14 cellular contexts compared by ENCODE assay signal in the genomic region with DNA sequence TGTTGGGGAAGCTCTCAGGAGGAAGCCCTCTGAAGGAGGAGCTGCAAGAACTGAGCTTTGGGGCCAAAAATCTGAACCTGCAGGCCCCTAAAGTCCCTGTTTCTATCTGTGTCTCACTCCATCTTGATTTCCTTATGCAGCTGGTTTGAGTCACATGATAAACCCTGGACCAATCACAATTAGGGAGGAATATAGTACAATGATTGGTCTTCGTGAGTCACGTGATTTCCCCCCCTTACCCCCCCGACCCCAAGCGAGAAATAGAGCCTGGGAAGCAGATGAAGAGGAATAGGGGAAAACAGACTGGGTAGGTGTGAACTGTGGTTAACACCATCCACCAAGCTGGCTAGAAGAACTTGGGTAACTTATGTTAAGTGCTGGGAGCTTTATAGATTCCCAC. TPM values are rescaled to one million over a fixed set of nuclear protein-coding genes. Genes with fewer than 3 reads are reported as not detected.
DNase-seq lines count a peak whose midpoint lies in the region; ATAC-seq and TF ChIP-seq lines count a peak whose summit lies in the region.
"Had no signal": no experiment of that assay in that cellular context is flagged by ENCODE, and none has a peak within 500 bp of the region (broad histone marks: within the 10 kb centered on the region; RNA-seq: fewer than 3 reads in every experiment).

No MANE protein-coding gene starts in this region.

- POLR2A ChIA-PET in Caco-2 (lab: Charles Lee) = interaction anchor here (0.5 kb wide), 1 partner anchor 291 kb away, joined by 4 read pairs; no protein-coding TSS in a partner anchor
- POLR2A ChIA-PET in HCT116 (lab: Charles Lee) = interaction anchor here (0.6 kb wide), 1 partner anchor 12 kb away, joined by 3 read pairs; no protein-coding TSS in a partner anchor
- POLR2A ChIA-PET in OCI-LY7 (lab: Charles Lee) = interaction anchor here (0.6 to 0.7 kb wide), 2 partner anchors 9 to 56 kb away, joined by 3 to 5 read pairs; no protein-coding TSS in a partner anchor

- H3K9me3 Mint-ChIP-seq in Caco-2 (ENCODE audit: unreplicated experiment) = no peaks in the 10 kb centered on the region
- H3K9me3 Mint-ChIP-seq: nephron had no signal

- H3K79me2 ChIP-seq in HCT116 (ENCODE audit: insufficient read depth, low read length) (no peaks in the 10 kb centered on the region), OCI-LY7 (ENCODE audit: insufficient read depth, low read depth, low read length) (no peaks in the 10 kb centered on the region), hepatocyte (no peaks in the 10 kb centered on the region)

- H3K4me3 ChIP-seq in Caco-2 (ENCODE audit: low read depth, low read length) (no peak overlapping the region), HCT116 (replicated peaks in 1 of 2; ENCODE audit: low read depth in 1 of 2, low read length in 2 of 2) (peak overlapping the region in 1 of 2 experiments; percentile 12; a peak in 1 of 4 replicates), OCI-LY7 (ENCODE audit: low read depth, low read length, poor library complexity, severe bottlenecking) (no peak overlapping the region), hepatocyte (no peak overlapping the region)
- H3K4me3 ChIP-seq: thoracic aorta had no signal

- BruUV-seq in Caco-2 (replicated peaks; lab: Mats Ljungman, UMichigan) = no TSS peak
- BruUV-seq in HCT116 (replicated peaks; lab: Mats Ljungman, UMichigan) = no TSS peak
- BruUV-seq in OCI-LY7 (replicated peaks; lab: Mats Ljungman, UMichigan) = no TSS peak

- RAD21 ChIA-PET in HCT116 (lab: Charles Lee; ENCODE audit: low non-redundant PET in 1 of 2, low total read pairs in 2 of 2, uncharacterized antibody in 2 of 2, unreplicated experiment in 2 of 2) = no interaction called here

- H3K9ac ChIP-seq in HCT116 (ENCODE audit: low read length) = no peak overlapping the region

- H3K27ac ChIP-seq in HCT116 (ENCODE audit: low read depth, low read length) = no peak overlapping the region
- H3K27ac ChIP-seq in OCI-LY7 (ENCODE audit: low read depth, low read length, poor library complexity, severe bottlenecking) = no peak overlapping the region
- no peak overlapping the region for H3K27ac ChIP-seq in hepatocyte
- H3K27ac ChIP-seq: thoracic aorta, VCaP had no signal

- intact Hi-C loops in Caco-2 (cut with micrococcal nuclease; ENCODE audit: unreplicated experiment) = no loop called here
- intact Hi-C loops in HCT116 (cut with micrococcal nuclease) = no loop called here
- intact Hi-C loops in OCI-LY7 (cut with micrococcal nuclease; ENCODE audit: unreplicated experiment) = no loop called here
- intact Hi-C loops in Right ventricle myocardium superior (cut with DNase I) = no loop called here

- H3K27me3 Mint-ChIP-seq in Caco-2 (ENCODE audit: insufficient read depth, unreplicated experiment) = no peaks in the 10 kb centered on the region

- no peak for TF ChIP-seq RAD21 in HCT116 (IDR thresholded peaks at IDR 0.05; ENCODE audit: low read depth)

- CTCF ChIA-PET in Caco-2 (lab: Charles Lee) = no interaction called here
- CTCF ChIA-PET in HCT116 (lab: Charles Lee) = interaction anchor here (0.8 kb wide), 1 partner anchor 44 kb away, joined by 3 read pairs; no protein-coding TSS in a partner anchor
- CTCF ChIA-PET in OCI-LY7 (lab: Charles Lee; ENCODE audit: unreplicated experiment) = no interaction called here

- peaks cover 16% of the 10 kb centered on the region for H3K36me3 Mint-ChIP-seq in Caco-2 (ENCODE audit: insufficient read depth, unreplicated experiment)

- 88% methylated on average over 4 of the region's 4 CpGs for WGBS in hepatocyte (ENCODE audit: low lambda C conversion rate, missing lambda C conversion rate)

- no peaks in the 10 kb centered on the region for H3K36me3 ChIP-seq in Caco-2 (ENCODE audit: control insufficient read depth, insufficient read depth, low read length)
- no peaks in the 10 kb centered on the region for H3K36me3 ChIP-seq in HCT116 (ENCODE audit: control insufficient read depth in 1 of 2, insufficient read depth in 2 of 2, low read length in 2 of 2)
- no peaks in the 10 kb centered on the region for H3K36me3 ChIP-seq in OCI-LY7 (ENCODE audit: insufficient read depth, low read length)
- no peaks in the 10 kb centered on the region for H3K36me3 ChIP-seq in hepatocyte (replicated peaks; ENCODE audit: insufficient read depth, low read depth)
- H3K36me3 ChIP-seq: thoracic aorta had no signal

- H3K4me1 Mint-ChIP-seq in Caco-2 (ENCODE audit: low read depth, unreplicated experiment) = peaks cover 9% of the 10 kb centered on the region

- H3K4me1 ChIP-seq in Caco-2 (peaks cover 8% of the 10 kb centered on the region), HCT116 (ENCODE audit: control insufficient read depth in 1 of 2, insufficient read depth in 2 of 2, low read length in 2 of 2) (peaks cover 0 to 4% of the 10 kb centered on the region in 2 experiments; a peak in 1 of 4 replicates), OCI-LY7 (ENCODE audit: insufficient read depth, low read length, poor library complexity, severe bottlenecking) (no peaks in the 10 kb centered on the region), hepatocyte (ENCODE audit: insufficient read depth) (peaks cover under 1% of the 10 kb centered on the region)

- peak overlapping the region; percentile 19 for H3K4me3 Mint-ChIP-seq in Caco-2 (ENCODE audit: unreplicated experiment)
- H3K4me3 Mint-ChIP-seq: nephron had no signal

- H3K4me2 ChIP-seq in HCT116 (ENCODE audit: low read length) (peak overlapping the region; percentile 39; the same call in 1 of the 2 replicates), OCI-LY7 (ENCODE audit: low read length) (no peak overlapping the region), hepatocyte (no peak overlapping the region)

- H3K9me3 ChIP-seq in Caco-2 (no peaks in the 10 kb centered on the region), HCT116 (ENCODE audit: control insufficient read depth in 1 of 2, insufficient read depth in 1 of 2, low read depth in 1 of 2, low read length in 2 of 2) (no peaks in the 10 kb centered on the region), OCI-LY7 (ENCODE audit: low read length) (no peaks in the 10 kb centered on the region), hepatocyte (ENCODE audit: low read depth) (no peaks in the 10 kb centered on the region)
- H3K9me3 ChIP-seq: thoracic aorta had no signal

- peak; percentile 72 for ATAC-seq in HCT116
- ATAC-seq in Right ventricle myocardium superior (ENCODE audit: poor library complexity) = no peak
- ATAC-seq: left lobe of liver had no signal

- peak overlapping the region; percentile 50 for H3K27ac Mint-ChIP-seq in Caco-2 (ENCODE audit: unreplicated experiment)
- H3K27ac Mint-ChIP-seq: nephron had no signal

- TF ChIP-seq POLR2A in HCT116 (IDR thresholded peaks at IDR 0.05; ENCODE audit: borderline replicate concordance, extremely low read depth, insufficient read depth, insufficient read length) = no peak

- DNase-seq in Caco-2 (peak in 1 of 2 experiments; percentile 47), HCT116 (ENCODE audit: low read depth, low spot score) (peak; percentile 32), OCI-LY7 (ENCODE audit: low spot score) (peak; percentile 31), dermis blood vessel endothelial cell (peak; percentile 7), hepatocyte (ENCODE audit: low spot score) (no peak), KG1 (lab: John Stamatoyannopoulos, UW) (no peak), SHP77 (lab: John Stamatoyannopoulos, UW) (no peak), Right ventricle myocardium superior (no peak)
- DNase-seq: anterior cingulate cortex, NCI-H1417 had no signal

- H3K9me2 ChIP-seq in HCT116 (ENCODE audit: insufficient read depth) (no peaks in the 10 kb centered on the region), OCI-LY7 (ENCODE audit: insufficient read depth, low read length) (no peaks in the 10 kb centered on the region), hepatocyte (replicated peaks; ENCODE audit: insufficient read depth) (no peaks in the 10 kb centered on the region)

- H2AFZ ChIP-seq in HCT116 (ENCODE audit: low read depth, low read length, poor library complexity, severe bottlenecking) (peak overlapping the region; percentile 3), OCI-LY7 (ENCODE audit: low read length) (peak overlapping the region; percentile 67; the same call in 1 of the 2 replicates), hepatocyte (no peak overlapping the region)

- no peaks in the 10 kb centered on the region for H4K20me1 ChIP-seq in HCT116 (ENCODE audit: insufficient read depth)
- no peaks in the 10 kb centered on the region for H4K20me1 ChIP-seq in OCI-LY7 (ENCODE audit: insufficient read depth, low read length)
- no peaks in the 10 kb centered on the region for H4K20me1 ChIP-seq in hepatocyte (ENCODE audit: insufficient read depth, poor library complexity, severe bottlenecking)

- no peak for TF ChIP-seq CTCF in Caco-2 (IDR thresholded peaks at IDR 0.05; ENCODE audit: insufficient read depth in 1 of 2, low read depth in 1 of 2, low read length in 1 of 2, severe bottlenecking in 1 of 2, unreplicated experiment in 1 of 2)
- no peak for TF ChIP-seq CTCF in HCT116 (IDR thresholded peaks at IDR 0.05 in 2 of 3, conservative IDR thresholded peaks at IDR 0.05 in 1 of 3; ENCODE audit: borderline replicate concordance in 1 of 3, insufficient read depth in 1 of 3, low read depth in 2 of 3, low read length in 2 of 3)
- TF ChIP-seq CTCF in OCI-LY7 (conservative IDR thresholded peaks at IDR 0.05; ENCODE audit: low read length) = no peak
- no peak for TF ChIP-seq CTCF in hepatocyte (IDR thresholded peaks at IDR 0.05; ENCODE audit: poor library complexity)

- no peaks in the 10 kb centered on the region for H3K27me3 ChIP-seq in Caco-2 (replicated peaks; ENCODE audit: control insufficient read depth, insufficient read depth, low read length)
- H3K27me3 ChIP-seq in HCT116 (ENCODE audit: insufficient read depth, low read length) = no peaks in the 10 kb centered on the region
- H3K27me3 ChIP-seq in hepatocyte = no peaks in the 10 kb centered on the region

TF ChIP-seq in HCT116, 20 proteins besides CTCF, POLR2A, EP300 and RAD21 (continues in another document):
- TF ChIP-seq EZH2phosphoT487 (IDR thresholded peaks at IDR 0.05; ENCODE audit: borderline replicate concordance) = no peak
- no peak for TF ChIP-seq SP1 (IDR thresholded peaks at IDR 0.05; ENCODE audit: low read depth)

RNA-seq across cellular contexts. Expression of gene CRABP1, which starts 12.9 kb away (rescaled TPM):
- 113 and 116 TPM in 2 replicates for total RNA-seq in Caco-2 (2022)
- 0.47 TPM for total RNA-seq in HCT116 (2021; ENCODE audit: unreplicated experiment)
- polyA plus RNA-seq in HCT116 (2012) = not detected in 2 replicates
- not detected in 2 replicates for total RNA-seq in OCI-LY7 (2014; rRNA removed; shearing (Covaris generic))
- total RNA-seq in OCI-LY7 (2022) = not detected in 2 replicates
- not detected in 2 replicates for total RNA-seq in dermis blood vessel endothelial cell
- 132 and 140 TPM in 2 replicates for total RNA-seq in hepatocyte
- polyA plus RNA-seq in hepatocyte = 153 and 179 TPM in 2 replicates
- not detected for total RNA-seq in Right ventricle myocardium superior

RNA-seq across cellular contexts. Expression of gene SKIC8, which starts 53.7 kb away (rescaled TPM):
- total RNA-seq in Caco-2 (2022) (45.7 and 51.5 TPM in 2 replicates), HCT116 (2021; ENCODE audit: unreplicated experiment) (57.1 TPM), OCI-LY7 (2022) (53.5 and 59.8 TPM in 2 replicates), dermis blood vessel endothelial cell (64.1 and 76.2 TPM in 2 replicates), hepatocyte (60.6 and 69.5 TPM in 2 replicates), Right ventricle myocardium superior (25.2 TPM)
- polyA plus RNA-seq in HCT116 (2012) = 55.3 and 73.1 TPM in 2 replicates
- total RNA-seq in OCI-LY7 (2014; rRNA removed; shearing (Covaris generic)) = 57.4 and 66.8 TPM in 2 replicates
- polyA plus RNA-seq in hepatocyte = 64.9 and 70.2 TPM in 2 replicates

Comparison
In these comparisons a context has a peak if more than half of its experiments do, and no peak if none do; other contexts are left out.
1. DNase-seq: peak in HCT116 (single experiment), OCI-LY7 (single experiment) and dermis blood vessel endothelial cell (single experiment); none in hepatocyte (single experiment), KG1 (single experiment), SHP77 (0 of 2) and Right ventricle myocardium superior (single experiment).
2. RNA of gene CRABP1, which starts 12.9 kb away (total RNA-seq): 132 to 140 TPM in hepatocyte and 113 to 116 TPM in Caco-2; 0.47 TPM in HCT116 (single experiment), not detected in OCI-LY7, not detected in dermis blood vessel endothelial cell and not detected in Right ventricle myocardium superior (single experiment); every median in the first group is over 10 times any median in the second.